Comparison of ENCODE assay signal across 8 cellular contexts in genomic region chr10:78814430-78814806, GRCh38.
"Had no signal": no experiment of that assay in that cellular context is flagged by ENCODE, and none has a peak within 500 bp of the region (broad histone marks: within the 10 kb centered on the region; RNA-seq: fewer than 3 reads in every experiment).

No MANE protein-coding gene starts in this region.

- H3K9ac ChIP-seq: GM23248 had no signal

- H3K4me3 ChIP-seq: GM23248 had no signal

- H3K4me3 Mint-ChIP-seq: H9, IgD-negative memory B cell had no signal

- H3K36me3 Mint-ChIP-seq: IgD-negative memory B cell had no signal

- H3K4me1 Mint-ChIP-seq: IgD-negative memory B cell had no signal

- H3K27ac Mint-ChIP-seq: IgD-negative memory B cell had no signal

- H2AFZ ChIP-seq: GM23248 had no signal

- H3K27ac ChIP-seq: GM23248 had no signal

- DNase-seq: GM23248, H9, HCEC 1CT, KG1 had no signal

- FAIRE-seq: H1, H54, HTR-8/SVneo had no signal

- H3K9me3 Mint-ChIP-seq: H9 had no signal
